Comparison of ENCODE assay signal across 1 cellular context in genomic region chr1:26482921-26483320, GRCh38.
TF ChIP-seq lines count a peak whose summit lies in the region.

No MANE protein-coding gene starts in this region.

TF ChIP-seq in GM23338, 12 proteins besides CTCF, POLR2A, EP300 and RAD21 (continued from another document):
- TF ChIP-seq, protein P1, sequence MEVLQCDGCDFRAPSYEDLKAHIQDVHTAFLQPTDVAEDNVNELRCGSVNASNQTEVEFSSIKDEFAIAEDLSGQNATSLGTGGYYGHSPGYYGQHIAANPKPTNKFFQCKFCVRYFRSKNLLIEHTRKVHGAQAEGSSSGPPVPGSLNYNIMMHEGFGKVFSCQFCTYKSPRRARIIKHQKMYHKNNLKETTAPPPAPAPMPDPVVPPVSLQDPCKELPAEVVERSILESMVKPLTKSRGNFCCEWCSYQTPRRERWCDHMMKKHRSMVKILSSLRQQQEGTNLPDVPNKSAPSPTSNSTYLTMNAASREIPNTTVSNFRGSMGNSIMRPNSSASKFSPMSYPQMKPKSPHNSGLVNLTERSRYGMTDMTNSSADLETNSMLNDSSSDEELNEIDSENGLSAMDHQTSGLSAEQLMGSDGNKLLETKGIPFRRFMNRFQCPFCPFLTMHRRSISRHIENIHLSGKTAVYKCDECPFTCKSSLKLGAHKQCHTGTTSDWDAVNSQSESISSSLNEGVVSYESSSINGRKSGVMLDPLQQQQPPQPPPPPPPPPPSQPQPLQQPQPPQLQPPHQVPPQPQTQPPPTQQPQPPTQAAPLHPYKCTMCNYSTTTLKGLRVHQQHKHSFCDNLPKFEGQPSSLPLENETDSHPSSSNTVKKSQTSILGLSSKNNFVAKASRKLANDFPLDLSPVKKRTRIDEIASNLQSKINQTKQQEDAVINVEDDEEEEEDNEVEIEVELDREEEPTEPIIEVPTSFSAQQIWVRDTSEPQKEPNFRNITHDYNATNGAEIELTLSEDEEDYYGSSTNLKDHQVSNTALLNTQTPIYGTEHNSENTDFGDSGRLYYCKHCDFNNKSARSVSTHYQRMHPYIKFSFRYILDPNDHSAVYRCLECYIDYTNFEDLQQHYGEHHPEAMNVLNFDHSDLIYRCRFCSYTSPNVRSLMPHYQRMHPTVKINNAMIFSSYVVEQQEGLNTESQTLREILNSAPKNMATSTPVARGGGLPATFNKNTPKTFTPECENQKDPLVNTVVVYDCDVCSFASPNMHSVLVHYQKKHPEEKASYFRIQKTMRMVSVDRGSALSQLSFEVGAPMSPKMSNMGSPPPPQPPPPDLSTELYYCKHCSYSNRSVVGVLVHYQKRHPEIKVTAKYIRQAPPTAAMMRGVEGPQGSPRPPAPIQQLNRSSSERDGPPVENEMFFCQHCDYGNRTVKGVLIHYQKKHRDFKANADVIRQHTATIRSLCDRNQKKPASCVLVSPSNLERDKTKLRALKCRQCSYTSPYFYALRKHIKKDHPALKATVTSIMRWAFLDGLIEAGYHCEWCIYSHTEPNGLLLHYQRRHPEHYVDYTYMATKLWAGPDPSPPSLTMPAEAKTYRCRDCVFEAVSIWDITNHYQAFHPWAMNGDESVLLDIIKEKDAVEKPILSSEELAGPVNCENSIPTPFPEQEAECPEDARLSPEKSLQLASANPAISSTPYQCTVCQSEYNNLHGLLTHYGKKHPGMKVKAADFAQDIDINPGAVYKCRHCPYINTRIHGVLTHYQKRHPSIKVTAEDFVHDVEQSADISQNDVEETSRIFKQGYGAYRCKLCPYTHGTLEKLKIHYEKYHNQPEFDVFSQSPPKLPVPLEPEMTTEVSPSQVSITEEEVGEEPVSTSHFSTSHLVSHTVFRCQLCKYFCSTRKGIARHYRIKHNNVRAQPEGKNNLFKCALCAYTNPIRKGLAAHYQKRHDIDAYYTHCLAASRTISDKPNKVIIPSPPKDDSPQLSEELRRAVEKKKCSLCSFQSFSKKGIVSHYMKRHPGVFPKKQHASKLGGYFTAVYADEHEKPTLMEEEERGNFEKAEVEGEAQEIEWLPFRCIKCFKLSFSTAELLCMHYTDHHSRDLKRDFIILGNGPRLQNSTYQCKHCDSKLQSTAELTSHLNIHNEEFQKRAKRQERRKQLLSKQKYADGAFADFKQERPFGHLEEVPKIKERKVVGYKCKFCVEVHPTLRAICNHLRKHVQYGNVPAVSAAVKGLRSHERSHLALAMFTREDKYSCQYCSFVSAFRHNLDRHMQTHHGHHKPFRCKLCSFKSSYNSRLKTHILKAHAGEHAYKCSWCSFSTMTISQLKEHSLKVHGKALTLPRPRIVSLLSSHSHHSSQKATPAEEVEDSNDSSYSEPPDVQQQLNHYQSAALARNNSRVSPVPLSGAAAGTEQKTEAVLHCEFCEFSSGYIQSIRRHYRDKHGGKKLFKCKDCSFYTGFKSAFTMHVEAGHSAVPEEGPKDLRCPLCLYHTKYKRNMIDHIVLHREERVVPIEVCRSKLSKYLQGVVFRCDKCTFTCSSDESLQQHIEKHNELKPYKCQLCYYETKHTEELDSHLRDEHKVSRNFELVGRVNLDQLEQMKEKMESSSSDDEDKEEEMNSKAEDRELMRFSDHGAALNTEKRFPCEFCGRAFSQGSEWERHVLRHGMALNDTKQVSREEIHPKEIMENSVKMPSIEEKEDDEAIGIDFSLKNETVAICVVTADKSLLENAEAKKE (CRISPR knock-in tag; IDR thresholded peaks at IDR 0.05): no peak
- no peak for TF ChIP-seq REST (IDR thresholded peaks at IDR 0.05; ENCODE audit: unreplicated experiment)
- no peak for TF ChIP-seq CREB1 (CRISPR knock-in tag; IDR thresholded peaks at IDR 0.05; ENCODE audit: low read depth)
- no peak for TF ChIP-seq ZNF331 (CRISPR knock-in tag; IDR thresholded peaks at IDR 0.05; ENCODE audit: low read depth)
- TF ChIP-seq POLR2AphosphoS5 (IDR thresholded peaks at IDR 0.05; ENCODE audit: low read depth): no peak
- no peak for TF ChIP-seq EZH2 (IDR thresholded peaks at IDR 0.05; ENCODE audit: low read depth, unreplicated experiment)
- TF ChIP-seq JUNB (IDR thresholded peaks at IDR 0.05; ENCODE audit: unreplicated experiment): no peak
- TF ChIP-seq NANOG (IDR thresholded peaks at IDR 0.05; ENCODE audit: borderline replicate concordance): no peak
